Comparison of ENCODE assay signal across 28 cellular contexts in genomic region chr4:61911313-61911756, GRCh38.
A peak's percentile ranks its signal among the peaks of the same experiment; 100 is the strongest.
DNase-seq lines count a peak whose midpoint lies in the region; FAIRE-seq lines count a peak whose summit lies in the region.
"Had no signal": no experiment of that assay in that cellular context is flagged by ENCODE, and none has a peak within 500 bp of the region (broad histone marks: within the 10 kb centered on the region; RNA-seq: fewer than 3 reads in every experiment).

No MANE protein-coding gene starts in this region.

- no peak overlapping the region for H3K4me2 ChIP-seq in trophoblast cell (ENCODE audit: low read length)
- H3K4me2 ChIP-seq: BLaER1 had no signal

- no peak overlapping the region for H2AK5ac ChIP-seq in trophoblast cell (ENCODE audit: low read length)

- H4K12ac ChIP-seq in trophoblast cell (ENCODE audit: low read depth, low read length): no peak overlapping the region

- H3K4me1 ChIP-seq in HUES6 (ENCODE audit: control insufficient read depth, insufficient read depth, low read length) (peaks cover 59% of the 10 kb centered on the region), iPS DF 6.9 (ENCODE audit: control insufficient read depth, insufficient read depth, low read length) (peaks cover 2% of the 10 kb centered on the region), trophoblast cell (ENCODE audit: control insufficient read depth in 1 of 2, insufficient read depth in 2 of 2, low read length in 2 of 2) (no peaks in the 10 kb centered on the region)
- H3K4me1 ChIP-seq: adrenal gland, BLaER1, heart right ventricle, left ventricle myocardium inferior, SJSA1, tibial nerve had no signal

- WGBS in iPS DF 6.9 (ENCODE audit: insufficient coverage, insufficient read length): no CpG with 5 or more reads among the region's 2 CpGs
- no CpG with 5 or more reads among the region's 2 CpGs for WGBS in trophoblast cell (ENCODE audit: extremely low coverage, insufficient coverage, insufficient read length)

- peak; percentile 65 for FAIRE-seq in urothelium cell line (lab: Jason Lieb, UNC)
- FAIRE-seq: bronchial epithelial cell, islet of Langerhans had no signal

- no peak overlapping the region for H2BK120ac ChIP-seq in trophoblast cell (ENCODE audit: insufficient read depth, low read length, poor library complexity)

- H3K4me3 ChIP-seq in HUES6 (ENCODE audit: low read depth, low read length): peak overlapping the region; percentile 38
- no peak overlapping the region for H3K4me3 ChIP-seq in iPS DF 6.9 (ENCODE audit: low read length)
- no peak overlapping the region for H3K4me3 ChIP-seq in trophoblast cell (ENCODE audit: low read depth, low read length)
- H3K4me3 ChIP-seq: adrenal gland, BLaER1, coronary artery, heart right ventricle, left ventricle myocardium inferior, SJSA1, tibial nerve had no signal

- no peaks in the 10 kb centered on the region for H3K79me2 ChIP-seq in trophoblast cell (ENCODE audit: control insufficient read depth, insufficient read depth, low read length, poor library complexity)

- H3K27me3 ChIP-seq in HUES6 (ENCODE audit: control insufficient read depth, insufficient read depth, low read length) (no peaks in the 10 kb centered on the region), iPS DF 6.9 (ENCODE audit: control insufficient read depth, insufficient read depth, low read length) (no peaks in the 10 kb centered on the region), trophoblast cell (ENCODE audit: insufficient read depth, low read length) (no peaks in the 10 kb centered on the region)
- H3K27me3 ChIP-seq: adrenal gland, BLaER1, heart right ventricle, SJSA1, tibial nerve had no signal

- no peak overlapping the region for H3K14ac ChIP-seq in trophoblast cell (ENCODE audit: low read length)

- H2AFZ ChIP-seq in trophoblast cell (ENCODE audit: insufficient read depth, low read length, poor library complexity): no peak overlapping the region

- H4K91ac ChIP-seq in trophoblast cell (ENCODE audit: low read depth, low read length): no peak overlapping the region

- no peak overlapping the region for H2BK5ac ChIP-seq in trophoblast cell (ENCODE audit: low read depth, low read length, poor library complexity)

- H3K4ac ChIP-seq in trophoblast cell (ENCODE audit: low read depth, low read length): no peak overlapping the region

- H3K9me3 ChIP-seq in HUES6 (ENCODE audit: control insufficient read depth, insufficient read depth, low read depth, low read length) (no peaks in the 10 kb centered on the region), iPS DF 6.9 (ENCODE audit: control insufficient read depth, insufficient read depth, low read length) (no peaks in the 10 kb centered on the region), trophoblast cell (ENCODE audit: insufficient read depth, low read depth, low read length) (no peaks in the 10 kb centered on the region)
- H3K9me3 ChIP-seq: adrenal gland, BLaER1, heart right ventricle, left ventricle myocardium inferior, SJSA1, tibial nerve had no signal

- H3K18ac ChIP-seq in trophoblast cell (ENCODE audit: low read length): no peak overlapping the region

- no peak overlapping the region for H4K8ac ChIP-seq in trophoblast cell (ENCODE audit: low read depth, low read length)

- H3K27ac ChIP-seq in HUES6 (ENCODE audit: low read depth, low read length): peak overlapping the region; percentile 86
- no peak overlapping the region for H3K27ac ChIP-seq in iPS DF 6.9 (ENCODE audit: low read length)
- H3K27ac ChIP-seq in trophoblast cell (ENCODE audit: low read depth, low read length): no peak overlapping the region
- H3K27ac ChIP-seq: adrenal gland, BLaER1, coronary artery, heart right ventricle, left ventricle myocardium inferior, SJSA1, tibial nerve had no signal

- H2BK12ac ChIP-seq in trophoblast cell (ENCODE audit: low read length): no peak overlapping the region

- no peaks in the 10 kb centered on the region for H3K79me1 ChIP-seq in trophoblast cell (ENCODE audit: low read length)

- DNase-seq in astrocyte of the hippocampus (ENCODE audit: low read depth, low spot score) (peak; percentile 22), iPS DF 6.9 (ENCODE audit: low read depth, low spot score) (peak; percentile 50), urothelium cell line (ENCODE audit: low spot score) (no peak), trophoblast cell (no peak), superior temporal gyrus (ENCODE audit: extremely low spot score) (no peak), DMS79 treated with DMSO at 0.1 percent for 48 hours (lab: John Stamatoyannopoulos, UW) (no peak)
- DNase-seq: activated CD4-positive, alpha-beta T cell treated with anti-CD3 and anti-CD28 coated beads, Interleukin-2, amount 10 ng/mL, durations not matched to agents 7 days and 5 days; activated CD8-positive, alpha-beta memory T cell treated with anti-CD3 and anti-CD28 coated beads, Interleukin-2, amount 10 ng/mL, durations not matched to agents 7 days and 5 days; activated naive CD4-positive, alpha-beta T cell treated with anti-CD3 and anti-CD28 coated beads for 36 hours; adrenal gland; DMS153; effector memory CD4-positive, alpha-beta T cell; foreskin fibroblast; GDM1; heart right ventricle; left ventricle myocardium inferior; naive thymus-derived CD4-positive, alpha-beta T cell; NCI-H1048; NCI-H187 treated with DMSO at 0.1 percent for 48 hours; occipital lobe; RPMI8226 had no signal

- no peak overlapping the region for H3K23ac ChIP-seq in trophoblast cell (ENCODE audit: low read length)

- H3K9ac ChIP-seq in HUES6 (ENCODE audit: low read length) (peak overlapping the region; percentile 21), trophoblast cell (ENCODE audit: low read length) (no peak overlapping the region)
- H3K9ac ChIP-seq: BLaER1 had no signal

- H3K36me3 ChIP-seq in HUES6 (ENCODE audit: control insufficient read depth, insufficient read depth, low read length): no peaks in the 10 kb centered on the region
- H3K36me3 ChIP-seq in iPS DF 6.9 (ENCODE audit: control insufficient read depth, insufficient read depth, low read length): no peaks in the 10 kb centered on the region
- H3K36me3 ChIP-seq in trophoblast cell (ENCODE audit: control insufficient read depth in 1 of 2, insufficient read depth in 2 of 2, low read length in 2 of 2): no peaks in the 10 kb centered on the region
- H3K36me3 ChIP-seq: adrenal gland, BLaER1, heart right ventricle, left ventricle myocardium inferior, SJSA1, tibial nerve had no signal

Comparison
In these comparisons a context has a peak if more than half of its experiments do, and no peak if none do; other contexts are left out.
1. DNase-seq: peak in astrocyte of the hippocampus (single experiment) and iPS DF 6.9 (single experiment); none in urothelium cell line (single experiment), trophoblast cell (0 of 2), superior temporal gyrus (single experiment) and DMS79 treated with DMSO at 0.1 percent for 48 hours (single experiment).